8 cellular contexts compared by ENCODE assay signal in the genomic region with DNA sequence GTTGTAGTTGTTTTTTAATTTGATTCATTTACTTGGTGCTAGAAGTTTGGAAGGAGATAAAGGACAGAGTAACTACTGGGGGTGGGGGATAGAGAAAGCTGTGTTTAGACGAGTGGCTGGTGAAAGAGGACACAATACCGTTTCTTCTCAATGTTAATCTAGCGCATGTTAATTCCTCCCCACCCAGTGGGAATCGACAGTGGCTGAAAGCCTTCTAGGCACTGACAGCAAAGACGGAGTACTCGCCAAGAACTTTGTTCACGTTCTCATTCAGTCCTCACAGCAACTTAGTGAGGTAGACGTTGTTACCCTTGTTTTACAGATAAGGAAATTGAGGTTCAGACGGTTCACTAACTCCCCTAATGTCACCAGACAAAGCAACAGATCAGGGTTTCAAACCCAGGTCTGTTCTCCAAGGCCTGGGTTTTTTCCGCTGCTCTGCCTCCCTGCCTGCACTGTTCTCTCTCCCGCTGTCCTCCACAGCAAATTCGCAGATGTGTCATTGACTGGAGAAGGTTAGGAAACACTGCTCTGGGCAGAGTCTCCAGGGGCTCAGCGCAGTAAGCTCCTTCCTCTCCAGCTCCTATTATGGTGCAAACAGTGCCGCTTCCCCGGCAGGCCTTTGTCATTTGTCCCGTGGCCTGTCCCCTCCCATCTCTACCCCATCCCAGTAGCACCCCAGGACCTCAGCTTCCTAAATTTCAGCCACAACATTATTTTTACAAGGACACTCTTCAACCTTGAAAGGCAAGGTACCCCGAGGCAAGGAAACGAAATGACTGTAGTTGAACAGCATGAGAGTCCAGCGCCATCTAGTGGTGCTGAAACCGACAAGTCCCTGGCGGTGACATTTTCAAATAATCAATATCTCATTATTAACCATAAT. TPM values are rescaled to one million over a fixed set of nuclear protein-coding genes. Genes with fewer than 3 reads are reported as not detected.
DNase-seq lines count a peak whose midpoint lies in the region; ATAC-seq, FAIRE-seq and TF ChIP-seq lines count a peak whose summit lies in the region.

No MANE protein-coding gene starts in this region.

- H3K4me1 ChIP-seq in ACC112 (ENCODE audit: control insufficient read depth, insufficient read depth, low read length, unreplicated experiment) (peaks cover 16% of the 10 kb centered on the region), small intestine (ENCODE audit: control insufficient read depth in 2 of 2, insufficient read depth in 1 of 2, low read depth in 1 of 2, low read length in 1 of 2) (no peaks in the 10 kb centered on the region)

- peak overlapping the region; percentile 46 for H2AFZ ChIP-seq in ACC112 (ENCODE audit: low read length, unreplicated experiment)

- 4 to 12% (median 11%) methylated on average over 21 of the region's 21 CpGs for WGBS in small intestine, 3 donors

- H3K27ac ChIP-seq in ACC112 (ENCODE audit: low read depth, low read length) (no peak overlapping the region), VCaP (peak overlapping the region; percentile 42), small intestine (ENCODE audit: low read depth in 1 of 2, low read length in 1 of 2) (peak overlapping the region in 1 of 2 donors; percentile 4)

- no peaks in the 10 kb centered on the region for H3K4me1 Mint-ChIP-seq in immature natural killer cell

- H3K4me3 ChIP-seq in ACC112 (ENCODE audit: low read depth, low read length) (peak overlapping the region; percentile 76), bronchial epithelial cell (ENCODE audit: low read depth, low read length) (no peak overlapping the region), small intestine (ENCODE audit: low read depth in 1 of 2, low read length in 2 of 2) (peak overlapping the region in 1 of 2 donors; percentile 45)

- H3K27ac Mint-ChIP-seq in immature natural killer cell, result no peak overlapping the region

- peaks cover 0 to 6% (median 4%) of the 10 kb centered on the region in 3 donors for H3K36me3 Mint-ChIP-seq in immature natural killer cell

- no peaks in the 10 kb centered on the region for H3K79me2 ChIP-seq in ACC112 (ENCODE audit: control insufficient read depth, insufficient read depth, low read length, unreplicated experiment)

- H3K27me3 Mint-ChIP-seq in immature natural killer cell (ENCODE audit: low read depth in 3 of 3), result peaks cover under 1 to 8% (median 1%) of the 10 kb centered on the region in 3 donors

- H3K36me3 ChIP-seq in ACC112 (ENCODE audit: insufficient read depth, low read length) (no peaks in the 10 kb centered on the region), bronchial epithelial cell (ENCODE audit: control insufficient read depth, insufficient read depth, low read length) (no peaks in the 10 kb centered on the region), small intestine (ENCODE audit: control insufficient read depth in 2 of 2, insufficient read depth in 2 of 2, low read length in 2 of 2) (peaks cover 0 to 6% of the 10 kb centered on the region in 2 donors)

- no peaks in the 10 kb centered on the region for H3K27me3 ChIP-seq in ACC112 (ENCODE audit: insufficient read depth, low read length)
- H3K27me3 ChIP-seq in bronchial epithelial cell (ENCODE audit: control insufficient read depth, insufficient read depth, low read length), result no peaks in the 10 kb centered on the region
- H3K27me3 ChIP-seq in small intestine (ENCODE audit: control insufficient read depth in 2 of 2, insufficient read depth in 2 of 2, low read length in 2 of 2), result no peaks in the 10 kb centered on the region

- peak; percentile 67 for ATAC-seq in GM21390 (IDR thresholded peaks at IDR 0.05; ENCODE audit: unreplicated experiment)
- no peak for ATAC-seq in HG03439 (IDR thresholded peaks at IDR 0.05; ENCODE audit: unreplicated experiment)

- peak; percentile 93 for TF ChIP-seq CTCF in VCaP (conservative IDR thresholded peaks at IDR 0.05)
- peak; percentile 83 for TF ChIP-seq CTCF in bronchial epithelial cell (IDR thresholded peaks at IDR 0.05; ENCODE audit: insufficient read depth, low read length, severe bottlenecking)

- no peaks in the 10 kb centered on the region for H3K9me3 Mint-ChIP-seq in immature natural killer cell

- peak; percentile 90 for DNase-seq in NCI-H2107 treated with DMSO at 0.1 percent for 48 hours (lab: John Stamatoyannopoulos, UW; ENCODE audit: unreplicated experiment)
- peak; percentile 67 for DNase-seq in bronchial epithelial cell (ENCODE audit: low read depth)
- DNase-seq in immature natural killer cell, result peak; percentile 40 to 55 (median 45)
- DNase-seq in small intestine, result peak; percentile 75

- no peak overlapping the region for H3K4me3 Mint-ChIP-seq in immature natural killer cell

- no peaks in the 10 kb centered on the region for H3K9me3 ChIP-seq in small intestine (ENCODE audit: control insufficient read depth, low read depth)

- FAIRE-seq in bronchial epithelial cell (lab: Jason Lieb, UNC) (no peak), small intestine (lab: Jason Lieb, UNC) (no peak)

RNA-seq across cellular contexts. Expression of a gene that starts 16.9 kb away (rescaled TPM):
- total RNA-seq in bronchial epithelial cell, result 40.5 and 49.7 TPM in 2 replicates
- polyA plus RNA-seq in immature natural killer cell (10 to 100 TPM; 38.1 to 42.3 (median 40.5) TPM), small intestine (10 to 100 TPM; 15.4 to 49.8 (median 15.9) TPM)
